In the genomic region with DNA sequence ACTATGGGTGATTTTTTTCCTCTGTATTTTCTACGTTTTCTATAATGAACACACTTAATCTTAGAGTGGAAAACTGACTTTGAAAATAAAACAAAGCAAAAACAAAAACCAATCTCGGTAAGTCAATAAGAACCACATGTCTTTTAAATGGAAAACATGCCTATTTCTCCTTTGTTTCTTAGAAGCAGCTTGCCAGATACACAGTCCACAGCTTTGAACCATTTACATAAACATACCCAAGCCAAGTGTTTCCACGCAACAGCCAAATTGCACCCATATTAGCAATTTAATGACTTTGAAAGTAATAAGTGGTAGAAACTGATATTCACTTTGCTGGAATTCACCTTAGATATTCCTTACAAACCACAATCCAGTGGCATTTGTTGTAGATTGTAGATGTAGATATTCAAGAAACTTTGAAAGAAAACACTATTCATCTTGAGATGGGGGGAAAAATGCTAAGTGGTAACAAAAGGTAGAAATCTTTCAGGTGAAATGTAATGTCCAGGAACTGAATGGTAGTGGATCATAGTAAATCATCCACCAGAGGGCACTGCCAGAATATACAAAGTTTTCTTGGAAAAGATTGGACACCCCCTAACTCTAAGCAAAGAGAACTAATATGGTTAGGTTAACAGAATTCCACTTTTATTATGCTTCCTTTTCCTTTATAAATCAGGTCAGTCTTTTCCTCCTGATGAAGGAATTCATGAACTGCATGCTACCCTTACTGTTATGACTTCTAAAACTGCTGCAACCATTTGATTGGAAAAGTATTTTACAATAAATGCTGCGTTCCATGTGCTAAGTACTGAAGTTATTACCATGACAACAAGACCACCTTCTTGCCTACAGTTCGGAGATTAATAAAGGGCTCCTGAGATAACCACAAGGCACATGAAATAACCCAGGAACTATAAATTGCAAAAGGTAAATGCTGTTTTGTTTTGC, we compare ENCODE assay signal across 8 cellular contexts.
A peak's percentile ranks its signal among the peaks of the same experiment; 100 is the strongest.
DNase-seq lines count a peak whose midpoint lies in the region; ATAC-seq and TF ChIP-seq lines count a peak whose summit lies in the region.

No MANE protein-coding gene starts in this region.

- no peak overlapping the region for H3K27ac ChIP-seq in DND-41 (ENCODE audit: low read length)
- H3K27ac ChIP-seq in neural progenitor cell = no peak overlapping the region

- peaks cover 2% of the 10 kb centered on the region for H3K4me1 Mint-ChIP-seq in neural progenitor cell

- H3K36me3 ChIP-seq in DND-41 (ENCODE audit: insufficient read depth, low read length) (no peaks in the 10 kb centered on the region), neural progenitor cell (no peaks in the 10 kb centered on the region)

- no peak overlapping the region for H3K4me3 ChIP-seq in DND-41 (ENCODE audit: low read depth in 1 of 2, low read length in 2 of 2)
- H3K4me3 ChIP-seq in epithelial cell of esophagus (ENCODE audit: low read length) = no peak overlapping the region
- H3K4me3 ChIP-seq in neural progenitor cell = no peak overlapping the region

- H3K27ac Mint-ChIP-seq in neural progenitor cell = no peak overlapping the region

- H3K36me3 Mint-ChIP-seq in neural progenitor cell = no peaks in the 10 kb centered on the region

- no peak for DNase-seq in DND-41
- peak; percentile 12 for DNase-seq in NCI-H226
- peak; percentile 49 for DNase-seq in epithelial cell of esophagus (ENCODE audit: low read depth)
- DNase-seq in neural progenitor cell (ENCODE audit: low spot score) = peak; percentile 38
- no peak for DNase-seq in COLO668 (lab: John Stamatoyannopoulos, UW; ENCODE audit: unreplicated experiment)
- no peak for DNase-seq in ecto neural progenitor cell (ENCODE audit: low spot score)
- DNase-seq in mucosa of gallbladder (ENCODE audit: low spot score) = no peak

- no peak overlapping the region for H3K9ac ChIP-seq in DND-41 (ENCODE audit: low read depth, low read length)
- H3K9ac ChIP-seq in neural progenitor cell = no peak overlapping the region

- ATAC-seq in DND-41 (ENCODE audit: insufficient read depth, low read depth) (no peak), GM18520 (IDR thresholded peaks at IDR 0.05; ENCODE audit: unreplicated experiment) (no peak)

- H3K4me2 ChIP-seq in DND-41 (ENCODE audit: insufficient read depth, low read length) (no peak overlapping the region), neural progenitor cell (no peak overlapping the region)

- peaks cover 16% of the 10 kb centered on the region for H3K27me3 ChIP-seq in DND-41 (ENCODE audit: insufficient read depth, low read length, poor library complexity)
- no peaks in the 10 kb centered on the region for H3K27me3 ChIP-seq in neural progenitor cell

- H3K27me3 Mint-ChIP-seq in neural progenitor cell (ENCODE audit: insufficient read depth, low read depth) = peaks cover 2% of the 10 kb centered on the region

- H3K4me1 ChIP-seq in DND-41 (ENCODE audit: insufficient read depth, low read length) (no peaks in the 10 kb centered on the region), neural progenitor cell (no peaks in the 10 kb centered on the region)

- H3K9me3 ChIP-seq in DND-41 (ENCODE audit: insufficient read depth, low read length, severe bottlenecking) = no peaks in the 10 kb centered on the region
- H3K9me3 ChIP-seq in neural progenitor cell (ENCODE audit: low read depth) = no peaks in the 10 kb centered on the region

- no peaks in the 10 kb centered on the region for H3K9me3 Mint-ChIP-seq in neural progenitor cell

- H3K4me3 Mint-ChIP-seq in neural progenitor cell = no peak overlapping the region

- H4K20me1 ChIP-seq in DND-41 (ENCODE audit: insufficient read depth, low read length) (no peaks in the 10 kb centered on the region; the same call in 1 of the 2 replicates), neural progenitor cell (ENCODE audit: low read depth) (no peaks in the 10 kb centered on the region)

- no peaks in the 10 kb centered on the region for H3F3A ChIP-seq in neural progenitor cell (ENCODE audit: low read depth)

- TF ChIP-seq CTCF in DND-41 (IDR thresholded peaks at IDR 0.05; ENCODE audit: borderline replicate concordance, extremely low read depth, low read length, poor library complexity, severe bottlenecking) (peak; percentile 57), epithelial cell of esophagus (IDR thresholded peaks at IDR 0.05; ENCODE audit: insufficient read depth, low read depth, low read length, missing control alignments) (peak; percentile 51), neural progenitor cell (IDR thresholded peaks at IDR 0.05) (peak; percentile 64)

- H2AFZ ChIP-seq in DND-41 (ENCODE audit: low read depth, low read length) (no peak overlapping the region), neural progenitor cell (replicated peaks) (no peak overlapping the region)

- no peaks in the 10 kb centered on the region for H3K79me2 ChIP-seq in DND-41 (ENCODE audit: insufficient read depth, low read length)
- no peaks in the 10 kb centered on the region for H3K79me2 ChIP-seq in neural progenitor cell (ENCODE audit: low read depth)

Comparison
In these comparisons a context has a peak if more than half of its experiments do, and no peak if none do; other contexts are left out.
1. DNase-seq: peak in NCI-H226 (single experiment), epithelial cell of esophagus (single experiment) and neural progenitor cell (single experiment); none in DND-41 (single experiment), COLO668 (single experiment), ecto neural progenitor cell (single experiment) and mucosa of gallbladder (single experiment).
2. Peak in every context shown above with its lines, with median percentiles within 50 percentile points of each other: CTCF ChIP-seq.